Comparison of ENCODE assay signal across 16 cellular contexts in the genomic region with DNA sequence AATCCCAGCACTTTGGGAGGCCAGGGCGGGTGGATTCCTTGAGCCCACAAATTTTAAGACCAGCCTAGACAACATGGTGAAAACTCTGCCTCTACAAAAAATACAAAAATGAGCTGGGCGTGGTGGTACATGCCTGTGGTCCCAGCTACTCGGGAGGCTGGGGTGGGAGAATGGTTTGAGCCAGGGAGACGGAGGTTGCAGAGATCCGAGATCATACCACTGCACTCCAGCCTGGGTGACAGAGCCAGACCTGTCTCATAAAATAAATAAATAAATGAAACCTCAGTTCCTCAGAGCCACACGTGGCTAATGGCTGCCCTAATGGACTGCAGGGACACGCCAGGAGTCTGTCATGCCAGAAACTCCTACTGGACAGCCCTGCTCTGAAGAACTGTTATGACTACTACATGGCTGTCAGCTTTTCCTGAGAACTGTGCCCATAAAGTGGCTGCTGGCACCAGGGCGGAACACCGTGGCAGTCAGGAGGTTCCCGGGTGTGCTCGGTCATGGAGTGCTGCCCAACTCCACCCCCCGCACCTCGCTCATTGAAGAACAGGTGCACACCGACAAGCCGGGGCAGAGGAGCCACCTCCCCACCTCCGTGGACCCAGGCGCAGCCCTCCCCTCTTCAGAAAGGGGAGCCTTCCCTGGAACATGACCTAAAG. TPM values are rescaled to one million over a fixed set of nuclear protein-coding genes. Genes with fewer than 3 reads are reported as not detected.
DNase-seq lines count a peak whose midpoint lies in the region; ATAC-seq and TF ChIP-seq lines count a peak whose summit lies in the region.
"Had no signal": no experiment of that assay in that cellular context is flagged by ENCODE, and none has a peak within 500 bp of the region (broad histone marks: within the 10 kb centered on the region; RNA-seq: fewer than 3 reads in every experiment).

No MANE protein-coding gene starts in this region.

- no peak for TF ChIP-seq EP300 in stomach (IDR thresholded peaks at IDR 0.05)

- TF ChIP-seq POLR2A in stomach (IDR thresholded peaks at IDR 0.05), result no peak

- DNase-seq in GM23248 (peak; percentile 57), adipocyte (ENCODE audit: low read depth) (no peak), left lobe of liver (ENCODE audit: low spot score) (peak; percentile 52), stomach (peak; percentile 80), ACHN (no peak), 8988T (no peak)
- DNase-seq: activated CD4-positive, alpha-beta T cell treated with anti-CD3 and anti-CD28 coated beads, Interleukin-2, amount 50 U/mL, for 1 hour; activated effector memory CD4-positive, alpha-beta T cell treated with anti-CD3 and anti-CD28 coated beads, Interleukin-2, amount 50 U/mL, for 16 hours; COR-L47; H7; NCI-H1436 treated with DMSO at 0.1 percent for 48 hours; OCI-M1; T-cell had no signal

- WGBS in GM23248 (ENCODE audit: low coverage in 1 of 2, low lambda C conversion rate in 2 of 2, missing lambda C conversion rate in 2 of 2), 2 experiments, result 55 to 59% methylated on average over 17 of the region's 17 CpGs
- WGBS in stomach, 5 donors, result 35 to 62% (median 52%) methylated on average over 14 to 17 of the region's 17 CpGs

- in situ Hi-C loops in GM23248 (cut with MboI), result no loop called here
- in situ Hi-C loops in ACHN (cut with HindIII; ENCODE audit: low pct_ligation_motif_present, low pct_unique_long_range_greater_than_20kb, low sequenced_read_pairs), result no loop called here

- no peak overlapping the region for H2AFZ ChIP-seq in GM23248

- H3K36me3 ChIP-seq in GM23248 (ENCODE audit: low read depth) (peaks cover 6% of the 10 kb centered on the region; the same call in 1 of the 2 replicates), adipocyte (ENCODE audit: control insufficient read depth, insufficient read depth, low read length, severe bottlenecking) (peaks cover 17% of the 10 kb centered on the region), stomach (peaks cover 4 to 46% (median 44%) of the 10 kb centered on the region in 4 donors)

- H3K9me3 ChIP-seq in GM23248 (ENCODE audit: low read depth) (no peaks in the 10 kb centered on the region), adipocyte (ENCODE audit: control insufficient read depth, low read length) (no peaks in the 10 kb centered on the region), stomach (no peaks in the 10 kb centered on the region)

- H3K9ac ChIP-seq in GM23248 (peak overlapping the region; percentile 46), adipocyte (ENCODE audit: low read length) (peak overlapping the region; percentile 40)

- no peak for ATAC-seq in left lobe of liver
- no peak for ATAC-seq in GM19328 (IDR thresholded peaks at IDR 0.05; ENCODE audit: unreplicated experiment)
- ATAC-seq: HepG2, T-cell had no signal

- peaks cover 93% of the 10 kb centered on the region for H3K79me2 ChIP-seq in GM23248 (ENCODE audit: insufficient read depth)

- peaks cover 28% of the 10 kb centered on the region for H3K4me1 ChIP-seq in GM23248 (ENCODE audit: insufficient read depth)
- H3K4me1 ChIP-seq in adipocyte (ENCODE audit: control insufficient read depth, insufficient read depth, low read length), result peaks cover 47% of the 10 kb centered on the region
- H3K4me1 ChIP-seq in stomach, result peaks cover 44 to 77% (median 63%) of the 10 kb centered on the region in 4 donors

- H3F3A ChIP-seq in GM23248 (ENCODE audit: insufficient read depth), result peaks cover 13% of the 10 kb centered on the region

- H3K4me2 ChIP-seq in GM23248 (ENCODE audit: unreplicated experiment), result peak overlapping the region; percentile 22

- H3K27ac ChIP-seq in GM23248 (peak overlapping the region; percentile 56), stomach (peak overlapping the region; percentile 4 to 57 (median 27))
- H3K27ac ChIP-seq: epithelial cell of prostate had no signal

- intact Hi-C loops in stomach (cut with DNase I; ENCODE audit: low total_unique reads), result loop anchor here (10.0 kb wide), 1 partner anchor 85 kb away; the partner anchor contains the start of gene DHRS7B

- peaks cover 5% of the 10 kb centered on the region; the same call in 1 of the 2 replicates for H4K20me1 ChIP-seq in GM23248 (ENCODE audit: insufficient read depth)

- H3K4me3 ChIP-seq in GM23248 (no peak overlapping the region), adipocyte (ENCODE audit: low read length) (no peak overlapping the region), stomach (no peak overlapping the region)

- H3K9me2 ChIP-seq in GM23248 (ENCODE audit: insufficient read depth), result no peaks in the 10 kb centered on the region

- no peak for TF ChIP-seq CTCF in stomach (IDR thresholded peaks at IDR 0.05)

- H3K27me3 ChIP-seq in GM23248 (replicated peaks; ENCODE audit: insufficient read depth) (no peaks in the 10 kb centered on the region), adipocyte (replicated peaks; ENCODE audit: control insufficient read depth, insufficient read depth, low read length) (no peaks in the 10 kb centered on the region), stomach (no peaks in the 10 kb centered on the region)

RNA-seq across cellular contexts. Expression of gene TMEM11, which starts 4.3 kb away (rescaled TPM):
- 18.2 and 29.4 TPM in 2 replicates for total RNA-seq in GM23248 (2014; rRNA removed; shearing (Covaris generic))
- polyA plus RNA-seq in GM23248 (2016; fragmentation: Nextera tagmentation; extraction: Ambion mirVana) (66.5 and 66.9 TPM in 2 replicates), stomach (10 to 100 TPM; 23.8 to 30.8 (median 25.0) TPM)
- total RNA-seq in left lobe of liver (9.3 TPM), stomach (10 to 100 TPM in 1 of 5 donors, 1 to 10 TPM in 3, under 1 TPM in 1; 0.87 to 17.7 (median 2.3) TPM)

RNA-seq across cellular contexts. Expression of gene NATD1, which starts 43.6 kb away (rescaled TPM):
- total RNA-seq in GM23248 (2014; rRNA removed; shearing (Covaris generic)), result 5.0 and 9.6 TPM in 2 replicates
- 3.6 and 4.0 TPM in 2 replicates for polyA plus RNA-seq in GM23248 (2016; fragmentation: Nextera tagmentation; extraction: Ambion mirVana)
- 5.9 TPM for total RNA-seq in left lobe of liver
- 1 to 10 TPM; 2.2 to 9.0 (median 3.8) TPM for total RNA-seq in stomach
- polyA plus RNA-seq in stomach, result 1 to 10 TPM; 2.2 to 6.7 (median 4.9) TPM

Comparison
In these comparisons a context has a peak if more than half of its experiments do, and no peak if none do; other contexts are left out.
1. DNase-seq: peak in GM23248 (single experiment), left lobe of liver (single experiment) and stomach (single experiment); none in adipocyte (single experiment), ACHN (single experiment) and 8988T (single experiment).